In the genomic region with DNA sequence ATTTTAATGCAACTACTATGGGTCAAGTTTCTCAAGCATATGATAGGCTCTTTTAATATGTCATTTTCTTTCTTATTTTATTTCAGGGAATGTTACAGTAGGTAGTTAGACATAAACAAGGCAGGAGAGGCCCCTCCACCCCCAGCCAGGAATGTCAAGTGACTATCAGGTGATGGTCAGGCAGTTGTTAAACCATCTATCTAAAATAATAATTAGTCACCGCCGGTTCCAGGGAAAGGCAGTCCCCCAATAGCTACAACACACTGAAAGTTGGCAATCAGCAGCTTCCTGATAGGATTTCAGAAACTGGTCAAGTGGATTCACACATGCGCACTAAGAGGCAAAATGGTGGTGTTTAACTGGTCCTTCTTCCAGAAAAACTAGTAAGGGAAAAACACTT, we compare ENCODE assay signal across 34 cellular contexts. TPM values are rescaled to one million over a fixed set of nuclear protein-coding genes. Genes with fewer than 3 reads are reported as not detected.
"Had no signal": no experiment of that assay in that cellular context is flagged by ENCODE, and none has a peak within 500 bp of the region (broad histone marks: within the 10 kb centered on the region; RNA-seq: fewer than 3 reads in every experiment).

No MANE protein-coding gene starts in this region.

- DNase-seq: activated B cell treated with CpG ODN at 0.5 μM for 24 hours; activated CD4-positive, alpha-beta T cell treated with anti-CD3 and anti-CD28 coated beads for 48 hours; activated CD4-positive, alpha-beta T cell treated with anti-CD3 and anti-CD28 coated beads, Interleukin-2, amount 50 U/mL, for 1 hour; activated CD4-positive, alpha-beta T cell treated with anti-CD3 and anti-CD28 coated beads, Interleukin-2, amount 50 U/mL, for 48 hours; activated CD8-positive, alpha-beta memory T cell treated with anti-CD3 and anti-CD28 coated beads for 24 hours; activated CD8-positive, alpha-beta T cell treated with anti-CD3 and anti-CD28 coated beads for 36 hours; activated effector memory CD4-positive, alpha-beta T cell treated with Interleukin-2 at 50 U/mL for 16 hours; activated gamma-delta T cell treated with Interleukin-2 at 50 U/mL for 16 hours; activated naive CD4-positive, alpha-beta T cell treated with anti-CD3 and anti-CD28 coated beads, Interleukin-2, amount 50 U/mL, for 16 hours; activated naive CD4-positive, alpha-beta T cell treated with Interleukin-2 at 50 U/mL for 16 hours; activated naive CD8-positive, alpha-beta T cell treated with anti-CD3 and anti-CD28 coated beads for 36 hours; activated naive CD8-positive, alpha-beta T cell treated with anti-CD3 and anti-CD28 coated beads, Interleukin-2, amount 50 U/mL, for 24 hours; activated T-cell treated with anti-CD3 and anti-CD28 coated beads, Interleukin-2, amount 50 U/mL, for 4 hours; adrenal gland; amygdala; aorta; body of pancreas; caudate nucleus; cortex of kidney; dermis blood vessel endothelial cell; effector CD4-positive, alpha-beta T cell; effector memory CD8-positive, alpha-beta T cell; erythroblast; foreskin keratinocyte; gastrocnemius medialis; glutamatergic neuron; T-cell; T1000 had no signal

- H3K4me1 ChIP-seq: adrenal gland, body of pancreas, esophagus muscularis mucosa, foreskin keratinocyte, gastrocnemius medialis had no signal

- H3K27ac Mint-ChIP-seq: activated B cell treated with CpG ODN at 0.5 μM for 24 hours; activated CD8-positive, alpha-beta T cell treated with anti-CD3 and anti-CD28 coated beads for 36 hours; activated naive CD8-positive, alpha-beta T cell treated with anti-CD3 and anti-CD28 coated beads for 36 hours; activated naive CD8-positive, alpha-beta T cell treated with anti-CD3 and anti-CD28 coated beads, Interleukin-2, amount 50 U/mL, for 24 hours; activated T-helper 17 cell treated with anti-CD3 and anti-CD28 coated beads, Interleukin-2, amount 50 U/mL, for 72 hours; T-cell; T-helper 1 cell treated with Interleukin-12 subunit alpha and Interleukin-12 subunit beta and Interleukin-4 antibody, amounts not matched to agents 30 μg/mL and 1 μg/mL, for 36 hours; T-helper 2 cell treated with Interferon-gamma antibody and Interleukin-4, amounts not matched to agents 5 μg/mL and 100 μg/mL, for 36 hours had no signal

- H3K9me3 ChIP-seq: adrenal gland, body of pancreas, gastrocnemius medialis had no signal

- H3K36me3 ChIP-seq: adrenal gland, esophagus muscularis mucosa, gastrocnemius medialis, WERI-Rb-1 had no signal

- H3K4me1 Mint-ChIP-seq: activated B cell treated with CpG ODN at 0.5 μM for 24 hours; activated naive CD8-positive, alpha-beta T cell treated with anti-CD3 and anti-CD28 coated beads for 36 hours; activated naive CD8-positive, alpha-beta T cell treated with anti-CD3 and anti-CD28 coated beads, Interleukin-2, amount 50 U/mL, for 24 hours; activated T-helper 17 cell treated with anti-CD3 and anti-CD28 coated beads, Interleukin-2, amount 50 U/mL, for 72 hours; T-cell had no signal

- H3K27me3 ChIP-seq: adrenal gland, body of pancreas, esophagus muscularis mucosa, foreskin keratinocyte, gastrocnemius medialis had no signal

- H3K27ac ChIP-seq: adrenal gland, body of pancreas, esophagus muscularis mucosa, foreskin keratinocyte, gastrocnemius medialis, WERI-Rb-1 had no signal

- ATAC-seq: activated CD4-positive, CD25-positive, alpha-beta regulatory T cell treated with anti-CD3 and anti-CD28 coated beads, Interleukin-2, amount 50 U/mL, for 24 hours; activated CD8-positive, alpha-beta T cell treated with anti-CD3 and anti-CD28 coated beads for 36 hours; activated naive CD8-positive, alpha-beta T cell treated with anti-CD3 and anti-CD28 coated beads, Interleukin-2, amount 50 U/mL, for 24 hours; activated T-cell treated with anti-CD3 and anti-CD28 coated beads, Interleukin-2, amount 50 U/mL, for 4 hours; activated T-helper 17 cell treated with anti-CD3 and anti-CD28 coated beads, Interleukin-2, amount 50 U/mL, for 72 hours; body of pancreas; effector memory CD8-positive, alpha-beta T cell; foreskin keratinocyte; gastrocnemius medialis; T-cell had no signal

- H3K4me3 Mint-ChIP-seq: activated B cell treated with CpG ODN at 0.5 μM for 24 hours; activated CD8-positive, alpha-beta T cell treated with anti-CD3 and anti-CD28 coated beads for 36 hours; activated naive CD8-positive, alpha-beta T cell treated with anti-CD3 and anti-CD28 coated beads for 36 hours; activated naive CD8-positive, alpha-beta T cell treated with anti-CD3 and anti-CD28 coated beads, Interleukin-2, amount 50 U/mL, for 24 hours; activated T-cell treated with anti-CD3 and anti-CD28 coated beads, Interleukin-2, amount 50 U/mL, for 4 hours; activated T-helper 17 cell treated with anti-CD3 and anti-CD28 coated beads, Interleukin-2, amount 50 U/mL, for 72 hours; effector memory CD8-positive, alpha-beta T cell; T-cell; T-helper 1 cell treated with Interleukin-12 subunit alpha and Interleukin-12 subunit beta and Interleukin-4 antibody, amounts not matched to agents 30 μg/mL and 1 μg/mL, for 36 hours; T-helper 2 cell treated with Interferon-gamma antibody and Interleukin-4, amounts not matched to agents 5 μg/mL and 100 μg/mL, for 36 hours had no signal

- H3K27me3 Mint-ChIP-seq: activated CD8-positive, alpha-beta T cell treated with anti-CD3 and anti-CD28 coated beads for 36 hours; activated naive CD8-positive, alpha-beta T cell treated with anti-CD3 and anti-CD28 coated beads, Interleukin-2, amount 50 U/mL, for 24 hours; activated T-helper 17 cell treated with anti-CD3 and anti-CD28 coated beads, Interleukin-2, amount 50 U/mL, for 72 hours had no signal

- H3K36me3 Mint-ChIP-seq: activated naive CD8-positive, alpha-beta T cell treated with anti-CD3 and anti-CD28 coated beads for 36 hours; T-cell had no signal

- H3K4me3 ChIP-seq: adrenal gland, body of pancreas, esophagus muscularis mucosa, gastrocnemius medialis had no signal

RNA-seq across cellular contexts. Expression of gene OLAH, which starts 9.3 kb away (rescaled TPM):
- total RNA-seq: activated B cell treated with CpG ODN at 0.5 μM for 24 hours; activated T-cell treated with anti-CD3 and anti-CD28 coated beads, Interleukin-2, amount 50 U/mL, for 4 hours; body of pancreas; foreskin keratinocyte; T-cell had no signal

RNA-seq across cellular contexts. Expression of gene ACBD7, which starts 35.5 kb away (rescaled TPM):
- total RNA-seq: activated B cell treated with CpG ODN at 0.5 μM for 24 hours, aorta, body of pancreas, gastrocnemius medialis had no signal
